ENCODE assay signal across 8 cellular contexts in genomic region chr12:110073049-110073831, GRCh38. TPM values are rescaled to one million over a fixed set of nuclear protein-coding genes. Genes with fewer than 3 reads are reported as not detected.
A peak's percentile ranks its signal among the peaks of the same experiment; 100 is the strongest.
DNase-seq lines count a peak whose midpoint lies in the region; ATAC-seq, FAIRE-seq and TF ChIP-seq lines count a peak whose summit lies in the region.

No MANE protein-coding gene starts in this region.

- peaks cover 7 to 33% (median 20%) of the 10 kb centered on the region in 4 donors for H3K4me1 Mint-ChIP-seq in naive thymus-derived CD8-positive, alpha-beta T cell

- no peaks in the 10 kb centered on the region for H3K9me3 Mint-ChIP-seq in naive thymus-derived CD8-positive, alpha-beta T cell

- H3K27me3 Mint-ChIP-seq in naive thymus-derived CD8-positive, alpha-beta T cell: no peaks in the 10 kb centered on the region

- H3K27ac Mint-ChIP-seq in naive thymus-derived CD8-positive, alpha-beta T cell: peak overlapping the region in 9 of 10 donors; percentile 32 to 91 (median 77)

- H3K4me1 ChIP-seq in duodenal mucosa (ENCODE audit: control insufficient read depth in 1 of 2, insufficient read depth in 2 of 2, low read length in 2 of 2) (peaks cover 4 to 5% of the 10 kb centered on the region in 2 donors), mesendoderm (ENCODE audit: control insufficient read depth, low read depth, low read length) (no peaks in the 10 kb centered on the region)

- H3K9me3 ChIP-seq in duodenal mucosa (ENCODE audit: control insufficient read depth in 1 of 2, low read length in 2 of 2): no peaks in the 10 kb centered on the region

- ATAC-seq in naive thymus-derived CD8-positive, alpha-beta T cell: peak; percentile 57 to 77
- no peak for ATAC-seq in HG02610 (IDR thresholded peaks at IDR 0.05; ENCODE audit: unreplicated experiment)

- H3K36me3 Mint-ChIP-seq in naive thymus-derived CD8-positive, alpha-beta T cell: no peaks in the 10 kb centered on the region

- H3K36me3 ChIP-seq in duodenal mucosa (ENCODE audit: control insufficient read depth in 1 of 2, insufficient read depth in 2 of 2, low read length in 2 of 2) (no peaks in the 10 kb centered on the region), mesendoderm (ENCODE audit: control insufficient read depth, insufficient read depth, low read length) (no peaks in the 10 kb centered on the region)

- peak overlapping the region; percentile 60 to 66 for H3K4me3 ChIP-seq in duodenal mucosa (ENCODE audit: low read depth in 1 of 2, low read length in 2 of 2)
- H3K4me3 ChIP-seq in mesendoderm (ENCODE audit: low read length): no peak overlapping the region

- H2AK5ac ChIP-seq in mesendoderm (ENCODE audit: low read length): no peak overlapping the region

- H3K9ac ChIP-seq in duodenal mucosa (ENCODE audit: low read depth in 1 of 2, low read length in 2 of 2): peak overlapping the region; percentile 18 to 49
- H3K9ac ChIP-seq in mesendoderm (ENCODE audit: low read length): no peak overlapping the region

- DNase-seq in A172 (ENCODE audit: low spot score): peak; percentile 27
- DNase-seq in HTR-8/SVneo (ENCODE audit: insufficient read length, low spot score): peak; percentile 24
- DNase-seq in naive thymus-derived CD8-positive, alpha-beta T cell: peak in 3 of 10 donors; percentile 11 to 23 (median 19)
- DNase-seq in mesendoderm: no peak
- DNase-seq in GM13977 (ENCODE audit: low spot score): no peak

- H2BK15ac ChIP-seq in mesendoderm (replicated peaks; ENCODE audit: low read depth): no peak overlapping the region

- in situ Hi-C loops in GM13977 (cut with MboI; ENCODE audit: low pct_unique_long_range_greater_than_20kb, low sequenced_read_pairs, unreplicated experiment): no loop called here

- H2BK5ac ChIP-seq in mesendoderm (ENCODE audit: low read length): no peak overlapping the region

- H2BK120ac ChIP-seq in mesendoderm (ENCODE audit: low read depth, low read length): no peak overlapping the region

- POLR2A ChIA-PET in naive thymus-derived CD8-positive, alpha-beta T cell (lab: Charles Lee): interaction anchor here (0.6 to 1.7 kb wide), 2 partner anchors 9 to 12 kb away, joined by 3 to 4 read pairs; no protein-coding TSS in a partner anchor

- no peak for FAIRE-seq in HTR-8/SVneo (lab: Jason Lieb, UNC)

- no peak overlapping the region for H4K8ac ChIP-seq in mesendoderm (ENCODE audit: low read depth, low read length)

- no peak overlapping the region for H3K18ac ChIP-seq in mesendoderm (ENCODE audit: low read length)

- H3K4me3 Mint-ChIP-seq in naive thymus-derived CD8-positive, alpha-beta T cell: peak overlapping the region; percentile 81 to 94 (median 87)

- no peak for TF ChIP-seq CTCF in VCaP (conservative IDR thresholded peaks at IDR 0.05)
- no peak for TF ChIP-seq CTCF in GM13977 (IDR thresholded peaks at IDR 0.05; ENCODE audit: extremely low read depth, insufficient read depth, missing control alignments)

- no peak overlapping the region for H3K23ac ChIP-seq in mesendoderm (ENCODE audit: low read length)

- H3K27me3 ChIP-seq in duodenal mucosa (ENCODE audit: control insufficient read depth in 1 of 2, insufficient read depth in 2 of 2, low read length in 2 of 2) (no peaks in the 10 kb centered on the region), mesendoderm (ENCODE audit: insufficient read depth, low read length, poor library complexity) (no peaks in the 10 kb centered on the region)

- H3K79me1 ChIP-seq in mesendoderm (ENCODE audit: low read length): no peaks in the 10 kb centered on the region

- no peak overlapping the region for H3K56ac ChIP-seq in mesendoderm (ENCODE audit: low read length)

- WGBS in mesendoderm (ENCODE audit: extremely low coverage, insufficient coverage, low lambda C conversion rate): no CpG with 5 or more reads among the region's 19 CpGs

- no peak overlapping the region for H4K5ac ChIP-seq in mesendoderm (ENCODE audit: low read length)

- no peak overlapping the region for H3K4ac ChIP-seq in mesendoderm (ENCODE audit: low read depth, low read length)

- no peaks in the 10 kb centered on the region for H3K79me2 ChIP-seq in mesendoderm (ENCODE audit: control insufficient read depth, insufficient read depth, low read length)

- peak overlapping the region; percentile 52 for H3K27ac ChIP-seq in VCaP
- no peak overlapping the region for H3K27ac ChIP-seq in duodenal mucosa (ENCODE audit: low read depth, low read length)
- H3K27ac ChIP-seq in mesendoderm (ENCODE audit: low read depth, low read length): no peak overlapping the region

- no peak overlapping the region for H3K4me2 ChIP-seq in mesendoderm (ENCODE audit: low read length)

RNA-seq across cellular contexts. Expression of gene C12orf76, which starts 24.9 kb away (rescaled TPM):
- 12.9 and 18.3 TPM in 2 replicates for total RNA-seq in A172 (2014; rRNA removed; shearing (Covaris generic))
- total RNA-seq in naive thymus-derived CD8-positive, alpha-beta T cell: 10 to 100 TPM; 20.2 to 22.3 TPM
- polyA plus RNA-seq in naive thymus-derived CD8-positive, alpha-beta T cell: 10 to 100 TPM; 15.6 to 19.2 (median 18.8) TPM
- polyA plus RNA-seq in mesendoderm (2013, experiment 1 of 2): 5.0 TPM
- 5.4 TPM for polyA plus RNA-seq in mesendoderm (2013, experiment 2 of 2)

RNA-seq across cellular contexts. Expression of gene IFT81, which starts 50.9 kb away (rescaled TPM):
- 32.8 and 34.8 TPM in 2 replicates for total RNA-seq in A172 (2014; rRNA removed; shearing (Covaris generic))
- total RNA-seq in naive thymus-derived CD8-positive, alpha-beta T cell: 1 to 10 TPM; 2.3 to 2.5 TPM
- polyA plus RNA-seq in naive thymus-derived CD8-positive, alpha-beta T cell: under 1 TPM; 0.45 to 0.82 (median 0.56) TPM
- 7.0 TPM for polyA plus RNA-seq in mesendoderm (2013, experiment 1 of 2)
- polyA plus RNA-seq in mesendoderm (2013, experiment 2 of 2): 6.3 TPM

Comparison
In these comparisons a context has a peak if more than half of its experiments do, and no peak if none do; other contexts are left out.
1. DNase-seq: peak in A172 (single experiment) and HTR-8/SVneo (single experiment); none in mesendoderm (single experiment) and GM13977 (single experiment).